In the genomic region with DNA sequence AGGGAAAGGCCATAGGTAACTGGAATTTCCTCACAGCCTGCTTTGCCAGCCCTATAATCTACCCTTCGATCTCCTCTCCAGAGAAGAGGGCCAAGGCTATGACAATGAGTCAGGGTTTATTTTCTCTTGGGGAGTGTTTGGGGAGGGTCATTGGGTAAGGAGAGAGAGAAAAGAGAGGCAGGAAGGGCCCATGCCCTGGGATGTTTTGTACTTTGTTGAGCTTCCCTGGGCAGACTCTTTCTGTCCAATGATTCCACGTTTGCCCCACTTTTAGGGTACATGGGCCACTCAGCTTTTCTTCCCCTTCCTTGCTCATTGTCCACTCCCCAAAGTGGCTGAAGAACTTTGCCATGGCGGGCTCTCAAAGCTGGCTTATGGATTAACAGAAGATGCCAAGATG, we compare ENCODE assay signal across 16 cellular contexts.
A peak's percentile ranks its signal among the peaks of the same experiment; 100 is the strongest.
DNase-seq lines count a peak whose midpoint lies in the region; ATAC-seq and TF ChIP-seq lines count a peak whose summit lies in the region.
"Had no signal": no experiment of that assay in that cellular context is flagged by ENCODE, and none has a peak within 500 bp of the region (broad histone marks: within the 10 kb centered on the region; RNA-seq: fewer than 3 reads in every experiment).

No MANE protein-coding gene starts in this region.

- no peaks in the 10 kb centered on the region for H3K36me3 ChIP-seq in esophagus muscularis mucosa
- H3K36me3 ChIP-seq in SJCRH30 = peaks cover 31% of the 10 kb centered on the region

- no peaks in the 10 kb centered on the region for H3K36me3 Mint-ChIP-seq in osteocyte (ENCODE audit: unreplicated experiment)
- no peaks in the 10 kb centered on the region for H3K36me3 Mint-ChIP-seq in activated T-cell treated with anti-CD3 and anti-CD28 coated beads, Interleukin-2, amount 50 U/mL, for 72 hours (ENCODE audit: insufficient read depth in 2 of 2)
- H3K36me3 Mint-ChIP-seq: CD4-positive, alpha-beta memory T cell had no signal

- H3K9me3 ChIP-seq in esophagus muscularis mucosa (no peaks in the 10 kb centered on the region), SJCRH30 (replicated peaks) (0 out of 2 replicates have a peak, but pooled peaks cover 7% of the 10 kb centered on the region)

- no peak overlapping the region for H3K4me3 Mint-ChIP-seq in osteocyte (ENCODE audit: unreplicated experiment)
- no peak overlapping the region for H3K4me3 Mint-ChIP-seq in activated T-cell treated with anti-CD3 and anti-CD28 coated beads, Interleukin-2, amount 50 U/mL, for 72 hours
- H3K4me3 Mint-ChIP-seq: CD4-positive, alpha-beta memory T cell had no signal

- peaks cover 0 to 10% (median 7%) of the 10 kb centered on the region in 4 donors for H3K4me1 ChIP-seq in esophagus muscularis mucosa
- no peaks in the 10 kb centered on the region; the same call in 1 of the 2 replicates for H3K4me1 ChIP-seq in SJCRH30

- peaks cover 4% of the 10 kb centered on the region for H3K9me3 Mint-ChIP-seq in osteocyte (ENCODE audit: unreplicated experiment)
- H3K9me3 Mint-ChIP-seq in activated T-cell treated with anti-CD3 and anti-CD28 coated beads, Interleukin-2, amount 50 U/mL, for 72 hours = no peaks in the 10 kb centered on the region

- peak; percentile 40 for DNase-seq in M059J (ENCODE audit: low read depth)
- DNase-seq in esophagus muscularis mucosa (ENCODE audit: extremely low spot score) = peak; percentile 53
- DNase-seq in osteocyte (ENCODE audit: extremely low spot score, unreplicated experiment) = peak; percentile 17
- DNase-seq in activated T-cell treated with anti-CD3 and anti-CD28 coated beads, Interleukin-2, amount 50 U/mL, for 72 hours = no peak
- no peak for DNase-seq in left lobe of liver (ENCODE audit: low spot score)
- no peak for DNase-seq in SJCRH30
- DNase-seq: C1 segment of cervical spinal cord; Calu3; CD4-positive, alpha-beta memory T cell; COR-L47; DMS53; DMS79 treated with DMSO at 0.1 percent for 48 hours; GM23248; H7 had no signal

- H3K4me1 Mint-ChIP-seq in osteocyte (ENCODE audit: unreplicated experiment) = no peaks in the 10 kb centered on the region
- H3K4me1 Mint-ChIP-seq in activated T-cell treated with anti-CD3 and anti-CD28 coated beads, Interleukin-2, amount 50 U/mL, for 72 hours (ENCODE audit: low read depth) = no peaks in the 10 kb centered on the region
- H3K4me1 Mint-ChIP-seq: CD4-positive, alpha-beta memory T cell had no signal

- TF ChIP-seq CTCF in esophagus muscularis mucosa (IDR thresholded peaks at IDR 0.05) (no peak), osteocyte (IDR thresholded peaks at IDR 0.05) (no peak)

- TF ChIP-seq EP300 in esophagus muscularis mucosa (IDR thresholded peaks at IDR 0.05) = no peak

- 75% methylated on average over 3 of the region's 3 CpGs for WGBS in esophagus muscularis mucosa

- no peak overlapping the region for H3K4me3 ChIP-seq in esophagus muscularis mucosa
- H3K4me3 ChIP-seq in SJCRH30 = no peak overlapping the region
- H3K4me3 ChIP-seq: GM23248 had no signal

- H3K27ac Mint-ChIP-seq in osteocyte (ENCODE audit: unreplicated experiment) = no peak overlapping the region
- H3K27ac Mint-ChIP-seq in activated T-cell treated with anti-CD3 and anti-CD28 coated beads, Interleukin-2, amount 50 U/mL, for 72 hours = no peak overlapping the region
- H3K27ac Mint-ChIP-seq: CD4-positive, alpha-beta memory T cell had no signal

- TF ChIP-seq POLR2A in esophagus muscularis mucosa (IDR thresholded peaks at IDR 0.05; ENCODE audit: low read depth) = no peak

- intact Hi-C loops in esophagus muscularis mucosa (cut with DNase I) = no loop called here

- ATAC-seq in GM21360 (IDR thresholded peaks at IDR 0.05; ENCODE audit: unreplicated experiment) (no peak), left lobe of liver (no peak)
- ATAC-seq in activated T-cell treated with anti-CD3 and anti-CD28 coated beads, Interleukin-2, amount 50 U/mL, for 72 hours (replicated peaks in 1 of 2) = no peak
- ATAC-seq: HCT116 had no signal

- H3K27me3 Mint-ChIP-seq in osteocyte (ENCODE audit: unreplicated experiment) = no peaks in the 10 kb centered on the region
- H3K27me3 Mint-ChIP-seq in activated T-cell treated with anti-CD3 and anti-CD28 coated beads, Interleukin-2, amount 50 U/mL, for 72 hours (ENCODE audit: low read depth) = peaks cover 18% of the 10 kb centered on the region

- H3K27me3 ChIP-seq in esophagus muscularis mucosa (no peaks in the 10 kb centered on the region), SJCRH30 (no peaks in the 10 kb centered on the region)

- H3K27ac ChIP-seq in esophagus muscularis mucosa (replicated peaks in 1 of 4) = no peak overlapping the region
- H3K27ac ChIP-seq in SJCRH30 = no peak overlapping the region
- H3K27ac ChIP-seq: GM23248 had no signal

Comparison
In these comparisons a context has a peak if more than half of its experiments do, and no peak if none do; other contexts are left out.
1. DNase-seq: peak in M059J (single experiment), esophagus muscularis mucosa (single experiment) and osteocyte (single experiment); none in activated T-cell treated with anti-CD3 and anti-CD28 coated beads, Interleukin-2, amount 50 U/mL, for 72 hours (0 of 2), left lobe of liver (single experiment) and SJCRH30 (0 of 2).